In genomic region chr2:232275670-232276069, GRCh38 we compare ENCODE assay signal across 31 cellular contexts.
DNase-seq lines count a peak whose midpoint lies in the region; ATAC-seq, FAIRE-seq and TF ChIP-seq lines count a peak whose summit lies in the region.
"Had no signal": no experiment of that assay in that cellular context is flagged by ENCODE, and none has a peak within 500 bp of the region (broad histone marks: within the 10 kb centered on the region; RNA-seq: fewer than 3 reads in every experiment).

No MANE protein-coding gene starts in this region.

- ATAC-seq in GM18498 (IDR thresholded peaks at IDR 0.05; ENCODE audit: unreplicated experiment) (peak; percentile 42), HG02943 (IDR thresholded peaks at IDR 0.05; ENCODE audit: low read depth, unreplicated experiment) (peak; percentile 67), pancreas (no peak)
- ATAC-seq: activated CD4-positive, CD25-positive, alpha-beta regulatory T cell treated with anti-CD3 and anti-CD28 coated beads, Interleukin-2, amount 50 U/mL, for 24 hours; activated naive CD8-positive, alpha-beta T cell treated with anti-CD3 and anti-CD28 coated beads, Interleukin-2, amount 50 U/mL, for 24 hours had no signal

- intact Hi-C loops in pancreas (cut with DNase I) (no loop called here), posterior vena cava (cut with DNase I) (no loop called here), mammary epithelial cell (cut with micrococcal nuclease) (no loop called here)

- CTCF ChIA-PET in mammary epithelial cell (lab: Charles Lee; ENCODE audit: low non-redundant PET): interaction anchor here (0.6 kb wide), 1 partner anchor 17 kb away, joined by 7 read pairs; no protein-coding TSS in a partner anchor

- no peaks in the 10 kb centered on the region for H3K36me3 ChIP-seq in neural progenitor cell
- no peaks in the 10 kb centered on the region for H3K36me3 ChIP-seq in pancreas
- H3K36me3 ChIP-seq in mammary epithelial cell (ENCODE audit: insufficient read depth, low read length): no peaks in the 10 kb centered on the region
- H3K36me3 ChIP-seq: cardiac muscle cell, colonic mucosa, ovary, right atrium auricular region had no signal

- no peaks in the 10 kb centered on the region for H3K9me3 ChIP-seq in neural progenitor cell (ENCODE audit: low read depth)
- H3K9me3 ChIP-seq in pancreas: no peaks in the 10 kb centered on the region
- H3K9me3 ChIP-seq in mammary epithelial cell (replicated peaks; ENCODE audit: insufficient read depth, low read length): no peaks in the 10 kb centered on the region
- H3K9me3 ChIP-seq: colonic mucosa, ovary, right atrium auricular region, testis, vagina had no signal

- H3K27ac Mint-ChIP-seq in neural progenitor cell: no peak overlapping the region
- H3K27ac Mint-ChIP-seq: activated naive CD8-positive, alpha-beta T cell treated with anti-CD3 and anti-CD28 coated beads, Interleukin-2, amount 50 U/mL, for 24 hours; stimulated activated naive CD8-positive, alpha-beta T cell treated with anti-CD3 and anti-CD28 coated beads, Interleukin-15, Interleukin-2, amounts not matched to agents 100 ng/mL and 50 ng/mL, for 24 hours had no signal

- H3K4me3 ChIP-seq in neural progenitor cell (no peak overlapping the region), pancreas (no peak overlapping the region), mammary epithelial cell (replicated peaks in 1 of 3; ENCODE audit: insufficient read depth in 1 of 3, low read depth in 2 of 3, low read length in 3 of 3) (no peak overlapping the region)
- H3K4me3 ChIP-seq: cardiac muscle cell, colonic mucosa, lung, ovary, right atrium auricular region, testis, vagina had no signal

- peaks cover 5% of the 10 kb centered on the region for H3K9me3 Mint-ChIP-seq in neural progenitor cell
- H3K9me3 Mint-ChIP-seq: activated naive CD8-positive, alpha-beta T cell treated with anti-CD3 and anti-CD28 coated beads, Interleukin-2, amount 50 U/mL, for 24 hours; stimulated activated naive CD8-positive, alpha-beta T cell treated with anti-CD3 and anti-CD28 coated beads, Interleukin-15, Interleukin-2, amounts not matched to agents 100 ng/mL and 50 ng/mL, for 24 hours had no signal

- 84 to 86% methylated on average over 5 of the region's 5 CpGs for WGBS in pancreas, 2 donors
- 91% methylated on average over 5 of the region's 5 CpGs for WGBS in mammary epithelial cell (ENCODE audit: low coverage, missing lambda C conversion rate)

- peaks cover 9% of the 10 kb centered on the region for H3F3A ChIP-seq in neural progenitor cell (ENCODE audit: low read depth)

- no peak overlapping the region for H3K27ac ChIP-seq in neural progenitor cell
- H3K27ac ChIP-seq in pancreas: no peak overlapping the region
- H3K27ac ChIP-seq in mammary epithelial cell (ENCODE audit: insufficient read depth, low read depth, low read length): no peak overlapping the region
- H3K27ac ChIP-seq: cardiac muscle cell, colonic mucosa, ovary, right atrium auricular region, testis, vagina had no signal

- peaks cover 37% of the 10 kb centered on the region for H3K4me1 Mint-ChIP-seq in neural progenitor cell
- H3K4me1 Mint-ChIP-seq: activated naive CD8-positive, alpha-beta T cell treated with anti-CD3 and anti-CD28 coated beads, Interleukin-2, amount 50 U/mL, for 24 hours; CD8-positive, alpha-beta memory T cell had no signal

- H3K4me2 ChIP-seq in neural progenitor cell (peak overlapping the region; percentile 47), mammary epithelial cell (ENCODE audit: insufficient read depth, low read depth, low read length) (no peak overlapping the region)

- H3K4me1 ChIP-seq in neural progenitor cell (peaks cover 29% of the 10 kb centered on the region), pancreas (no peaks in the 10 kb centered on the region), mammary epithelial cell (ENCODE audit: insufficient read depth, low read length) (peaks cover 10% of the 10 kb centered on the region)
- H3K4me1 ChIP-seq: colonic mucosa, testis had no signal

- no peak for FAIRE-seq in pancreas (lab: Jason Lieb, UNC)
- FAIRE-seq: astrocyte, small intestine had no signal

- H2AFZ ChIP-seq in neural progenitor cell (replicated peaks): no peak overlapping the region
- no peak overlapping the region for H2AFZ ChIP-seq in mammary epithelial cell (ENCODE audit: low read depth, low read length)

- H4K20me1 ChIP-seq in neural progenitor cell (ENCODE audit: low read depth): peaks cover 6% of the 10 kb centered on the region
- H4K20me1 ChIP-seq in mammary epithelial cell (ENCODE audit: insufficient read depth, low read length): no peaks in the 10 kb centered on the region

- H3K4me3 Mint-ChIP-seq in neural progenitor cell: no peak overlapping the region
- H3K4me3 Mint-ChIP-seq: activated naive CD8-positive, alpha-beta T cell treated with anti-CD3 and anti-CD28 coated beads, Interleukin-2, amount 50 U/mL, for 24 hours; CD8-positive, alpha-beta memory T cell; H9; nephron progenitor cell; stimulated activated naive CD8-positive, alpha-beta T cell treated with anti-CD3 and anti-CD28 coated beads, Interleukin-15, Interleukin-2, amounts not matched to agents 100 ng/mL and 50 ng/mL, for 24 hours had no signal

- BruUV-seq in mammary epithelial cell (replicated peaks; lab: Mats Ljungman, UMichigan): no TSS peak

- no peaks in the 10 kb centered on the region for H3K27me3 Mint-ChIP-seq in neural progenitor cell (ENCODE audit: insufficient read depth, low read depth)
- H3K27me3 Mint-ChIP-seq: activated naive CD8-positive, alpha-beta T cell treated with anti-CD3 and anti-CD28 coated beads, Interleukin-2, amount 50 U/mL, for 24 hours; stimulated activated naive CD8-positive, alpha-beta T cell treated with anti-CD3 and anti-CD28 coated beads, Interleukin-15, Interleukin-2, amounts not matched to agents 100 ng/mL and 50 ng/mL, for 24 hours had no signal

- dilution Hi-C loops in mammary epithelial cell (cut with HindIII; ENCODE audit: low sequenced_read_pairs): no loop called here

- H3K36me3 Mint-ChIP-seq in neural progenitor cell: peaks cover 12% of the 10 kb centered on the region

- H3K9ac ChIP-seq in neural progenitor cell: no peak overlapping the region
- H3K9ac ChIP-seq in mammary epithelial cell (ENCODE audit: insufficient read depth, low read length): no peak overlapping the region

- H3K79me2 ChIP-seq in neural progenitor cell (ENCODE audit: low read depth) (no peaks in the 10 kb centered on the region), mammary epithelial cell (ENCODE audit: insufficient read depth, low read length) (no peaks in the 10 kb centered on the region)

- DNase-seq in NCI-H524 treated with DMSO at 0.1 percent for 48 hours (lab: John Stamatoyannopoulos, UW) (peak; percentile 6), neural progenitor cell (ENCODE audit: low spot score) (no peak), pancreas (no peak), posterior vena cava (ENCODE audit: low spot score) (no peak), mammary epithelial cell (no peak)
- DNase-seq: activated CD4-positive, alpha-beta T cell treated with anti-CD3 and anti-CD28 coated beads, Interleukin-2, amount 50 U/mL, for 48 hours; activated gamma-delta T cell treated with Interleukin-2 at 50 U/mL for 16 hours; activated naive CD8-positive, alpha-beta T cell treated with anti-CD3 and anti-CD28 coated beads, Interleukin-2, amount 50 U/mL, for 24 hours; activated T-cell treated with anti-CD3 and anti-CD28 coated beads, Interleukin-2, amount 50 U/mL, for 48 hours; CD8-positive, alpha-beta memory T cell; colonic mucosa; effector CD8-positive, alpha-beta T cell; H9; hippocampal formation; NCI-H1092; NCI-H510A; nephron progenitor cell; ovary; SHP77; small intestine; T-helper 2 cell; testis had no signal

- in situ Hi-C loops in mammary epithelial cell (cut with MboI; ENCODE audit: low sequenced_read_pairs in 2 of 2): no loop called here

- H3K27me3 ChIP-seq in neural progenitor cell: no peaks in the 10 kb centered on the region
- H3K27me3 ChIP-seq in pancreas: no peaks in the 10 kb centered on the region
- H3K27me3 ChIP-seq in mammary epithelial cell (ENCODE audit: insufficient read depth, low read length): no peaks in the 10 kb centered on the region
- H3K27me3 ChIP-seq: cardiac muscle cell, colonic mucosa, ovary, right atrium auricular region, testis, vagina had no signal

- no peak for TF ChIP-seq CTCF in neural progenitor cell (IDR thresholded peaks at IDR 0.05)
- TF ChIP-seq CTCF in pancreas (IDR thresholded peaks at IDR 0.05): no peak
- TF ChIP-seq CTCF in mammary epithelial cell (conservative IDR thresholded peaks at IDR 0.05 in 1 of 2, IDR thresholded peaks at IDR 0.05 in 1 of 2; ENCODE audit: extremely low read depth in 1 of 2, insufficient read depth in 1 of 2, low read depth in 1 of 2, low read length in 2 of 2): no peak

Comparison
In these comparisons a context has a peak if more than half of its experiments do, and no peak if none do; other contexts are left out.
1. ATAC-seq: peak in GM18498 (single experiment) and HG02943 (single experiment); none in pancreas (0 of 4).